ENCODE assay signal across 3 cellular contexts in genomic region chr7:112163021-112163310, GRCh38.
A peak's percentile ranks its signal among the peaks of the same experiment; 100 is the strongest.
TF ChIP-seq lines count a peak whose summit lies in the region.

No MANE protein-coding gene starts in this region.

TF ChIP-seq in SK-N-SH, 30 proteins besides CTCF, POLR2A, EP300 and RAD21:
- TF ChIP-seq YY1 (IDR thresholded peaks at IDR 0.05; ENCODE audit: low read depth) (no peak), RCOR1 (IDR thresholded peaks at IDR 0.05; ENCODE audit: low read length) (no peak), TCF12 (IDR thresholded peaks at IDR 0.05) (no peak), JUND (IDR thresholded peaks at IDR 0.05) (no peak), FOSL2 (IDR thresholded peaks at IDR 0.05; ENCODE audit: borderline replicate concordance, low read depth) (no peak), FOXJ3 (CRISPR knock-in tag; IDR thresholded peaks at IDR 0.05) (no peak)

TF ChIP-seq in SK-N-SH treated with all-trans-retinoic acid at 6 μM for 48 hours, 23 proteins besides CTCF, POLR2A, EP300 and RAD21 (continued from another document):
- no peak for TF ChIP-seq RARB (CRISPR knock-in tag; IDR thresholded peaks at IDR 0.05)
- no peak for TF ChIP-seq TSHZ2 (CRISPR knock-in tag; IDR thresholded peaks at IDR 0.05)
- no peak for TF ChIP-seq TCF4 (CRISPR knock-in tag; IDR thresholded peaks at IDR 0.05; ENCODE audit: borderline replicate concordance)
- no peak for TF ChIP-seq OSR1 (CRISPR knock-in tag; IDR thresholded peaks at IDR 0.05)
- no peak for TF ChIP-seq CREB5 (CRISPR knock-in tag; IDR thresholded peaks at IDR 0.05; ENCODE audit: low read depth)
- TF ChIP-seq ZC3H10 (CRISPR knock-in tag; IDR thresholded peaks at IDR 0.05), result no peak
- no peak for TF ChIP-seq ARNTL (CRISPR knock-in tag; IDR thresholded peaks at IDR 0.05; ENCODE audit: borderline replicate concordance, low read depth)
- no peak for TF ChIP-seq ZNF8 (CRISPR knock-in tag; IDR thresholded peaks at IDR 0.05)
- TF ChIP-seq SNAI2 (CRISPR knock-in tag; IDR thresholded peaks at IDR 0.05), result no peak

TF ChIP-seq in endothelial cell of umbilical vein, 7 proteins besides CTCF, POLR2A, EP300 and RAD21:
- TF ChIP-seq MAX (IDR thresholded peaks at IDR 0.05; ENCODE audit: insufficient read depth, insufficient read length), result no peak
- TF ChIP-seq EZH2 (IDR thresholded peaks at IDR 0.05; ENCODE audit: borderline replicate concordance, low read depth, low read length, severe bottlenecking), result no peak
- TF ChIP-seq FOS (IDR thresholded peaks at IDR 0.05; ENCODE audit: borderline replicate concordance, insufficient read depth, low read length), result peak; percentile 34
- no peak for TF ChIP-seq GATA2 (IDR thresholded peaks at IDR 0.05; ENCODE audit: insufficient read depth, insufficient read length, low read depth, low read length)
TF ChIP-seq in endothelial cell of umbilical vein: peak in this region for 1.
